ENCODE assay signal across 23 cellular contexts in genomic region chr2:120658285-120659158, GRCh38.
"Had no signal": no experiment of that assay in that cellular context is flagged by ENCODE, and none has a peak within 500 bp of the region (broad histone marks: within the 10 kb centered on the region; RNA-seq: fewer than 3 reads in every experiment).

No MANE protein-coding gene starts in this region.

- H3K27ac ChIP-seq: epithelial cell of prostate, esophagus squamous epithelium, left lung, lower lobe of right lung, pancreas, upper lobe of right lung had no signal

- H3K4me3 ChIP-seq: esophagus squamous epithelium, left lung, lower lobe of right lung, mucosa of descending colon, pancreas, thyroid gland, upper lobe of right lung had no signal

- H3K27me3 ChIP-seq: thyroid gland, upper lobe of right lung had no signal

- H3K9me3 ChIP-seq: esophagus squamous epithelium, left lung, lower lobe of right lung, mucosa of descending colon, pancreas, thyroid gland, upper lobe of right lung had no signal

- H3K36me3 ChIP-seq: esophagus squamous epithelium, left lung, lower lobe of right lung, pancreas, thyroid gland, upper lobe of right lung had no signal

- DNase-seq: activated CD4-positive, alpha-beta T cell treated with anti-CD3 and anti-CD28 coated beads for 1 hour; activated CD8-positive, alpha-beta memory T cell treated with anti-CD3 and anti-CD28 coated beads, Interleukin-2, amount 10 ng/mL, durations not matched to agents 7 days and 5 days; activated CD8-positive, alpha-beta T cell treated with anti-CD3 and anti-CD28 coated beads, Interleukin-2, amount 10 ng/mL, durations not matched to agents 7 days and 5 days; activated naive CD8-positive, alpha-beta T cell treated with anti-CD3 and anti-CD28 coated beads, Interleukin-2, amount 50 U/mL, for 24 hours; activated T-cell treated with anti-CD3 and anti-CD28 coated beads, Interleukin-2, amount 50 U/mL, for 48 hours; amygdala; dermis blood vessel endothelial cell; effector CD4-positive, alpha-beta T cell; esophagus squamous epithelium; kidney glomerular epithelial cell; left lung; lower lobe of right lung; mesenchymal stem cell; mucosa of descending colon; pancreas; right cardiac atrium; stimulated activated CD4-positive, alpha-beta T cell treated with anti-CD3 and anti-CD28 coated beads, Interleukin-2, amount 100 ng/mL, for 48 hours; stimulated activated naive CD8-positive, alpha-beta T cell treated with anti-CD3 and anti-CD28 coated beads, Interleukin-15, Interleukin-2, amounts not matched to agents 100 U/mL and 50 U/mL, for 24 hours; substantia nigra; T-helper 2 cell; thyroid gland; upper lobe of right lung had no signal

- H3K4me1 ChIP-seq: left lung had no signal
